Comparison of ENCODE assay signal across 9 cellular contexts in the genomic region with DNA sequence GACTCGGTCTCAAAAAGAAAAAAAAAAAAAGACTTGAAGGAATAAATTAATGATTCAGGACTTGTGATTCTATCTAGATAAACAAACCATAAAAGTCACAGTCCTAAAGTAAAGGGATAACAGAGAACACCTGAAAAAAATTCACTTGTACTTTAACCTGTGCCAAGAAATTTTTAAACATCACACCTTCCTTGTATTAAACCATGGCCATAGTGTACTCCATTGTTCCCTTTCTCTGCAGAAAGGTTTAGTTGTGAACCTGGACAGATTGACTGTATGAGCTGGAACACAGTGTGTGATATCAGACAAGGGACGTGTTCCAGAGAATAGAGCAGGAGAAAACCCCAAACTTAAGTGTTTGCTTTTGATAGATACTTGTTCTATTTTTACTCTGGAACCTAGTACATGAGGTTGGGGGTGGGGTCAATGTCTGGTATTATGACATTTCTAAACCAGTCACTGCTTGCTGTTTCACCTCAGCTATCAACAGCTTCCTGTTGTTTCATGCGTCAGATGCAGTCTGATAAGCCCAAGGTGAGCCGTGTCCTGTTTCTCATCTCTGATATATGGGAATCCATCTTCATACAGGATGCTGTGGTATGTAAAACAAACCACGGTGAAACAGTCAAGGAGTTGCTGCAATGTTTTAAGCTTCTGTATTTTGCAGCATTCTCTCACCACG.
DNase-seq lines count a peak whose midpoint lies in the region; ATAC-seq and TF ChIP-seq lines count a peak whose summit lies in the region.
"Had no signal": no experiment of that assay in that cellular context is flagged by ENCODE, and none has a peak within 500 bp of the region (broad histone marks: within the 10 kb centered on the region; RNA-seq: fewer than 3 reads in every experiment).

No MANE protein-coding gene starts in this region.

- H3K4me3 ChIP-seq in Jurkat, Clone E6-1 (ENCODE audit: low read length) = peak overlapping the region; percentile 35
- H3K4me3 ChIP-seq in upper lobe of left lung (no peak overlapping the region), ovary (no peak overlapping the region)
- H3K4me3 ChIP-seq: cardiac muscle cell had no signal

- CTCF ChIA-PET in activated CD8-positive, alpha-beta T cell treated with anti-CD3 and anti-CD28 coated beads, Interleukin-2, amount 10 ng/mL, durations not matched to agents 7 days and 5 days (lab: Charles Lee) = interaction anchor here (1.0 to 2.0 kb wide), 9 partner anchors 13 to 1762 kb away, joined by 3 to 9 read pairs (median 4); no protein-coding TSS in a partner anchor

- H3K9me3 ChIP-seq in upper lobe of left lung (no peaks in the 10 kb centered on the region), ovary (no peaks in the 10 kb centered on the region)

- H3K4me3 Mint-ChIP-seq in activated CD8-positive, alpha-beta T cell treated with anti-CD3 and anti-CD28 coated beads, Interleukin-2, amount 10 ng/mL, durations not matched to agents 7 days and 5 days = peak overlapping the region; percentile 58
- peak overlapping the region; percentile 8 to 65 (median 34) for H3K4me3 Mint-ChIP-seq in immature natural killer cell

- H3K36me3 ChIP-seq in upper lobe of left lung = no peaks in the 10 kb centered on the region
- H3K36me3 ChIP-seq in ovary = no peaks in the 10 kb centered on the region
- H3K36me3 ChIP-seq: cardiac muscle cell had no signal

- peaks cover 7% of the 10 kb centered on the region for H3K9me3 Mint-ChIP-seq in activated CD8-positive, alpha-beta T cell treated with anti-CD3 and anti-CD28 coated beads, Interleukin-2, amount 10 ng/mL, durations not matched to agents 7 days and 5 days (ENCODE audit: insufficient read depth)
- H3K9me3 Mint-ChIP-seq in immature natural killer cell = peaks cover 0 to 2% (median 0%) of the 10 kb centered on the region in 6 donors

- no peak for TF ChIP-seq CTCF in upper lobe of left lung (IDR thresholded peaks at IDR 0.05)
- TF ChIP-seq CTCF in ovary (IDR thresholded peaks at IDR 0.05) = no peak

- peaks cover 38% of the 10 kb centered on the region for H3K36me3 Mint-ChIP-seq in activated CD8-positive, alpha-beta T cell treated with anti-CD3 and anti-CD28 coated beads, Interleukin-2, amount 10 ng/mL, durations not matched to agents 7 days and 5 days (ENCODE audit: low read depth)
- no peaks in the 10 kb centered on the region for H3K36me3 Mint-ChIP-seq in immature natural killer cell

- intact Hi-C loops in ovary (cut with DNase I) = no loop called here

- ATAC-seq in GM19468 (IDR thresholded peaks at IDR 0.05; ENCODE audit: extremely low read depth, unreplicated experiment) (peak; percentile 58), upper lobe of left lung (ENCODE audit: low FRiP score in 2 of 2) (peak; percentile 48 to 85)
- ATAC-seq in activated CD8-positive, alpha-beta T cell treated with anti-CD3 and anti-CD28 coated beads, Interleukin-2, amount 10 ng/mL, durations not matched to agents 7 days and 5 days = peak; percentile 96

- H3K27me3 Mint-ChIP-seq in activated CD8-positive, alpha-beta T cell treated with anti-CD3 and anti-CD28 coated beads, Interleukin-2, amount 10 ng/mL, durations not matched to agents 7 days and 5 days (ENCODE audit: low read depth) = no peaks in the 10 kb centered on the region
- H3K27me3 Mint-ChIP-seq in immature natural killer cell (ENCODE audit: low read depth in 3 of 3) = peaks cover 0 to 1% (median 0%) of the 10 kb centered on the region in 3 donors

- peak; percentile 34 for DNase-seq in CD1c-positive myeloid dendritic cell (ENCODE audit: extremely low spot score)
- DNase-seq in Jurkat, Clone E6-1 (ENCODE audit: low read depth, low spot score) = peak; percentile 100
- peak; percentile 90 for DNase-seq in activated CD8-positive, alpha-beta T cell treated with anti-CD3 and anti-CD28 coated beads, Interleukin-2, amount 10 ng/mL, durations not matched to agents 7 days and 5 days
- DNase-seq in immature natural killer cell = peak; percentile 37 to 51 (median 37)
- peak in 1 of 2 donors; percentile 61 for DNase-seq in upper lobe of left lung
- DNase-seq in ovary = no peak
- DNase-seq in NCI-H2081 (lab: John Stamatoyannopoulos, UW) = no peak

- H3K4me1 ChIP-seq in upper lobe of left lung (peaks cover 24 to 36% (median 32%) of the 10 kb centered on the region in 4 donors), ovary (ENCODE audit: insufficient read depth) (peaks cover 5% of the 10 kb centered on the region)

- peak in 1 of 4 donors; percentile 12 for TF ChIP-seq EP300 in upper lobe of left lung (IDR thresholded peaks at IDR 0.05)
- no peak for TF ChIP-seq EP300 in ovary (IDR thresholded peaks at IDR 0.05)

- 23% methylated on average over 6 of the region's 6 CpGs for WGBS in upper lobe of left lung, 2 donors
- WGBS in ovary, 3 donors = 28 to 31% (median 29%) methylated on average over 6 of the region's 6 CpGs

- peak overlapping the region in 3 of 4 donors; percentile 5 to 74 (median 70) for H3K27ac ChIP-seq in upper lobe of left lung
- H3K27ac ChIP-seq in ovary = no peak overlapping the region
- H3K27ac ChIP-seq: cardiac muscle cell had no signal

- POLR2A ChIA-PET in activated CD8-positive, alpha-beta T cell treated with anti-CD3 and anti-CD28 coated beads, Interleukin-2, amount 10 ng/mL, durations not matched to agents 7 days and 5 days (lab: Charles Lee) = interaction anchor here (0.7 to 1.4 kb wide), 6 partner anchors 14 to 76 kb away, joined by 3 to 12 read pairs (median 3); no protein-coding TSS in a partner anchor

- H3K27ac Mint-ChIP-seq in activated CD8-positive, alpha-beta T cell treated with anti-CD3 and anti-CD28 coated beads, Interleukin-2, amount 10 ng/mL, durations not matched to agents 7 days and 5 days = peak overlapping the region; percentile 92
- H3K27ac Mint-ChIP-seq in immature natural killer cell = peak overlapping the region in 4 of 6 donors; percentile 3 to 78 (median 44)

- H3K27me3 ChIP-seq in upper lobe of left lung (no peaks in the 10 kb centered on the region), ovary (no peaks in the 10 kb centered on the region)
- H3K27me3 ChIP-seq: cardiac muscle cell had no signal

- no peak for TF ChIP-seq POLR2A in upper lobe of left lung (IDR thresholded peaks at IDR 0.05)
- TF ChIP-seq POLR2A in ovary (IDR thresholded peaks at IDR 0.05) = no peak

- H3K4me1 Mint-ChIP-seq in activated CD8-positive, alpha-beta T cell treated with anti-CD3 and anti-CD28 coated beads, Interleukin-2, amount 10 ng/mL, durations not matched to agents 7 days and 5 days (ENCODE audit: low read depth) = peaks cover 67% of the 10 kb centered on the region
- peaks cover 24 to 49% of the 10 kb centered on the region in 2 donors for H3K4me1 Mint-ChIP-seq in immature natural killer cell

Comparison
In these comparisons a context has a peak if more than half of its experiments do, and no peak if none do; other contexts are left out.
1. DNase-seq: peak in CD1c-positive myeloid dendritic cell (single experiment), Jurkat, Clone E6-1 (single experiment), activated CD8-positive, alpha-beta T cell treated with anti-CD3 and anti-CD28 coated beads, Interleukin-2, amount 10 ng/mL, durations not matched to agents 7 days and 5 days (single experiment) and immature natural killer cell (3 of 3); none in ovary (0 of 5) and NCI-H2081 (0 of 2).
2. H3K27ac ChIP-seq: peak in upper lobe of left lung (3 of 4); none in ovary (0 of 2).
3. Peak in every context shown above with its lines, with median percentiles within 50 percentile points of each other: ATAC-seq.